ENCODE assay signal across 1 cellular context in the genomic region with DNA sequence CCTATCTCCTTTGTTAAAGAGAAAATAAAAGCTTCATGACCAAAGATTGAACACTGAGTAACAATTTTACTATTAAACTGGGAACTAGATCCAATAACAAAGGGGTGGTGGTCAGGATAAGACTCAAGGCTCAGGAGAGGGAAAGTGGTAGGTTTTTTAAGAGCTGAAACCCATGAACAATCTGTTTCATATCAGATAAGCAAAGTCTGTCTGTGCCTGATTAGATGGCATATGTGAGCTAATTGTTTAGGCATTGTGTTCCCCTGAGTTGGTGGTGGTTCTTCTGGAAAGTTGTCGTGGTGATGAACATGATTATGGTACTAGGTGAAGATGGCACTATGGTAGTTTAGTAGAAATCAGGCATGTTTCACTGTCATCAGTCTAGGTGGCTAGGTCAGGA.
TF ChIP-seq lines count a peak whose summit lies in the region.

No MANE protein-coding gene starts in this region.

TF ChIP-seq in K562, 482 proteins besides CTCF, POLR2A, EP300 and RAD21 (continued from another document and continues in another):
- TF ChIP-seq, protein P1, sequence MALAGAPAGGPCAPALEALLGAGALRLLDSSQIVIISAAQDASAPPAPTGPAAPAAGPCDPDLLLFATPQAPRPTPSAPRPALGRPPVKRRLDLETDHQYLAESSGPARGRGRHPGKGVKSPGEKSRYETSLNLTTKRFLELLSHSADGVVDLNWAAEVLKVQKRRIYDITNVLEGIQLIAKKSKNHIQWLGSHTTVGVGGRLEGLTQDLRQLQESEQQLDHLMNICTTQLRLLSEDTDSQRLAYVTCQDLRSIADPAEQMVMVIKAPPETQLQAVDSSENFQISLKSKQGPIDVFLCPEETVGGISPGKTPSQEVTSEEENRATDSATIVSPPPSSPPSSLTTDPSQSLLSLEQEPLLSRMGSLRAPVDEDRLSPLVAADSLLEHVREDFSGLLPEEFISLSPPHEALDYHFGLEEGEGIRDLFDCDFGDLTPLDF (CRISPR knock-in tag; IDR thresholded peaks at IDR 0.05): no peak
- no peak for TF ChIP-seq MCM2 (IDR thresholded peaks at IDR 0.05; ENCODE audit: low read depth)
- TF ChIP-seq GATA2 (CRISPR knock-in tag; IDR thresholded peaks at IDR 0.05): peak; percentile 69
- no peak for TF ChIP-seq SRSF1 (IDR thresholded peaks at IDR 0.05; ENCODE audit: low read depth, low read length)
- no peak for TF ChIP-seq MAZ (CRISPR knock-in tag; conservative IDR thresholded peaks at IDR 0.05 in 1 of 2, IDR thresholded peaks at IDR 0.05 in 1 of 2)
- no peak for TF ChIP-seq CSDE1 (IDR thresholded peaks at IDR 0.05)
- peak; percentile 77 for TF ChIP-seq SMARCA4 (IDR thresholded peaks at IDR 0.05)
- peak; percentile 67 to 77; a peak in 2 of 4 replicates for TF ChIP-seq TRIM24 (IDR thresholded peaks at IDR 0.05)
- no peak for TF ChIP-seq DIDO1 (tag; IDR thresholded peaks at IDR 0.05; ENCODE audit: low read depth)
- TF ChIP-seq HNRNPLL (IDR thresholded peaks at IDR 0.05; ENCODE audit: low read depth, low read length, poor library complexity, severe bottlenecking): no peak
- no peak for TF ChIP-seq SAFB2 (IDR thresholded peaks at IDR 0.05; ENCODE audit: borderline replicate concordance, low read depth, low read length, severe bottlenecking)
- TF ChIP-seq, protein P2, sequence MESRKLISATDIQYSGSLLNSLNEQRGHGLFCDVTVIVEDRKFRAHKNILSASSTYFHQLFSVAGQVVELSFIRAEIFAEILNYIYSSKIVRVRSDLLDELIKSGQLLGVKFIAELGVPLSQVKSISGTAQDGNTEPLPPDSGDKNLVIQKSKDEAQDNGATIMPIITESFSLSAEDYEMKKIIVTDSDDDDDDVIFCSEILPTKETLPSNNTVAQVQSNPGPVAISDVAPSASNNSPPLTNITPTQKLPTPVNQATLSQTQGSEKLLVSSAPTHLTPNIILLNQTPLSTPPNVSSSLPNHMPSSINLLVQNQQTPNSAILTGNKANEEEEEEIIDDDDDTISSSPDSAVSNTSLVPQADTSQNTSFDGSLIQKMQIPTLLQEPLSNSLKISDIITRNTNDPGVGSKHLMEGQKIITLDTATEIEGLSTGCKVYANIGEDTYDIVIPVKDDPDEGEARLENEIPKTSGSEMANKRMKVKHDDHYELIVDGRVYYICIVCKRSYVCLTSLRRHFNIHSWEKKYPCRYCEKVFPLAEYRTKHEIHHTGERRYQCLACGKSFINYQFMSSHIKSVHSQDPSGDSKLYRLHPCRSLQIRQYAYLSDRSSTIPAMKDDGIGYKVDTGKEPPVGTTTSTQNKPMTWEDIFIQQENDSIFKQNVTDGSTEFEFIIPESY (CRISPR knock-in tag; IDR thresholded peaks at IDR 0.05): no peak
- TF ChIP-seq, protein P3, sequence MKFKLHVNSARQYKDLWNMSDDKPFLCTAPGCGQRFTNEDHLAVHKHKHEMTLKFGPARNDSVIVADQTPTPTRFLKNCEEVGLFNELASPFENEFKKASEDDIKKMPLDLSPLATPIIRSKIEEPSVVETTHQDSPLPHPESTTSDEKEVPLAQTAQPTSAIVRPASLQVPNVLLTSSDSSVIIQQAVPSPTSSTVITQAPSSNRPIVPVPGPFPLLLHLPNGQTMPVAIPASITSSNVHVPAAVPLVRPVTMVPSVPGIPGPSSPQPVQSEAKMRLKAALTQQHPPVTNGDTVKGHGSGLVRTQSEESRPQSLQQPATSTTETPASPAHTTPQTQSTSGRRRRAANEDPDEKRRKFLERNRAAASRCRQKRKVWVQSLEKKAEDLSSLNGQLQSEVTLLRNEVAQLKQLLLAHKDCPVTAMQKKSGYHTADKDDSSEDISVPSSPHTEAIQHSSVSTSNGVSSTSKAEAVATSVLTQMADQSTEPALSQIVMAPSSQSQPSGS (CRISPR knock-in tag; IDR thresholded peaks at IDR 0.05): no peak
- TF ChIP-seq, protein P4, sequence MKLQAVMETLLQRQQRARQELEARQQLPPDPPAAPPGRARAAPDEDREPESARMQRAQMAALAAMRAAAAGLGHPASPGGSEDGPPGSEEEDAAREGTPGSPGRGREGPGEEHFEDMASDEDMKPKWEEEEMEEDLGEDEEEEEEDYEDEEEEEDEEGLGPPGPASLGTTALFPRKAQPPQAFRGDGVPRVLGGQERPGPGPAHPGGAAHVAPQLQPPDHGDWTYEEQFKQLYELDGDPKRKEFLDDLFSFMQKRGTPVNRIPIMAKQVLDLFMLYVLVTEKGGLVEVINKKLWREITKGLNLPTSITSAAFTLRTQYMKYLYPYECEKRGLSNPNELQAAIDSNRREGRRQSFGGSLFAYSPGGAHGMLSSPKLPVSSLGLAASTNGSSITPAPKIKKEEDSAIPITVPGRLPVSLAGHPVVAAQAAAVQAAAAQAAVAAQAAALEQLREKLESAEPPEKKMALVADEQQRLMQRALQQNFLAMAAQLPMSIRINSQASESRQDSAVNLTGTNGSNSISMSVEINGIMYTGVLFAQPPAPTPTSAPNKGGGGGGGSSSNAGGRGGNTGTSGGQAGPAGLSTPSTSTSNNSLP (IDR thresholded peaks at IDR 0.05; ENCODE audit: borderline replicate concordance, low read depth, low read length): peak; percentile 38; the same call in 1 of the 2 replicates
- TF ChIP-seq HDAC1 (IDR thresholded peaks at IDR 0.05): no peak
- TF ChIP-seq ZNF133 (CRISPR knock-in tag; IDR thresholded peaks at IDR 0.05): no peak
- TF ChIP-seq, protein P5, sequence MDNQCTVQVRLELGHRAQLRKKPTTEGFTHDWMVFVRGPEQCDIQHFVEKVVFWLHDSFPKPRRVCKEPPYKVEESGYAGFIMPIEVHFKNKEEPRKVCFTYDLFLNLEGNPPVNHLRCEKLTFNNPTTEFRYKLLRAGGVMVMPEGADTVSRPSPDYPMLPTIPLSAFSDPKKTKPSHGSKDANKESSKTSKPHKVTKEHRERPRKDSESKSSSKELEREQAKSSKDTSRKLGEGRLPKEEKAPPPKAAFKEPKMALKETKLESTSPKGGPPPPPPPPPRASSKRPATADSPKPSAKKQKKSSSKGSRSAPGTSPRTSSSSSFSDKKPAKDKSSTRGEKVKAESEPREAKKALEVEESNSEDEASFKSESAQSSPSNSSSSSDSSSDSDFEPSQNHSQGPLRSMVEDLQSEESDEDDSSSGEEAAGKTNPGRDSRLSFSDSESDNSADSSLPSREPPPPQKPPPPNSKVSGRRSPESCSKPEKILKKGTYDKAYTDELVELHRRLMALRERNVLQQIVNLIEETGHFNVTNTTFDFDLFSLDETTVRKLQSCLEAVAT (IDR thresholded peaks at IDR 0.05): no peak
- TF ChIP-seq MEF2D (tag; conservative IDR thresholded peaks at IDR 0.05; ENCODE audit: low read depth): no peak
- TF ChIP-seq RAD51 (IDR thresholded peaks at IDR 0.05; ENCODE audit: borderline replicate concordance, low read depth): no peak
- no peak for TF ChIP-seq MED1 (CRISPR knock-in tag; IDR thresholded peaks at IDR 0.05; ENCODE audit: borderline replicate concordance)
- TF ChIP-seq KDM1A (IDR thresholded peaks at IDR 0.05): peak; percentile 37 to 56; a peak in 1 of 4 replicates
- no peak for TF ChIP-seq GABPA (tag; conservative IDR thresholded peaks at IDR 0.05; ENCODE audit: low read depth)
- no peak for TF ChIP-seq ASH1L (IDR thresholded peaks at IDR 0.05; ENCODE audit: borderline replicate concordance, low read depth, partially characterized antibody)
- no peak for TF ChIP-seq TRIM28 (IDR thresholded peaks at IDR 0.05)
- TF ChIP-seq, protein P6, sequence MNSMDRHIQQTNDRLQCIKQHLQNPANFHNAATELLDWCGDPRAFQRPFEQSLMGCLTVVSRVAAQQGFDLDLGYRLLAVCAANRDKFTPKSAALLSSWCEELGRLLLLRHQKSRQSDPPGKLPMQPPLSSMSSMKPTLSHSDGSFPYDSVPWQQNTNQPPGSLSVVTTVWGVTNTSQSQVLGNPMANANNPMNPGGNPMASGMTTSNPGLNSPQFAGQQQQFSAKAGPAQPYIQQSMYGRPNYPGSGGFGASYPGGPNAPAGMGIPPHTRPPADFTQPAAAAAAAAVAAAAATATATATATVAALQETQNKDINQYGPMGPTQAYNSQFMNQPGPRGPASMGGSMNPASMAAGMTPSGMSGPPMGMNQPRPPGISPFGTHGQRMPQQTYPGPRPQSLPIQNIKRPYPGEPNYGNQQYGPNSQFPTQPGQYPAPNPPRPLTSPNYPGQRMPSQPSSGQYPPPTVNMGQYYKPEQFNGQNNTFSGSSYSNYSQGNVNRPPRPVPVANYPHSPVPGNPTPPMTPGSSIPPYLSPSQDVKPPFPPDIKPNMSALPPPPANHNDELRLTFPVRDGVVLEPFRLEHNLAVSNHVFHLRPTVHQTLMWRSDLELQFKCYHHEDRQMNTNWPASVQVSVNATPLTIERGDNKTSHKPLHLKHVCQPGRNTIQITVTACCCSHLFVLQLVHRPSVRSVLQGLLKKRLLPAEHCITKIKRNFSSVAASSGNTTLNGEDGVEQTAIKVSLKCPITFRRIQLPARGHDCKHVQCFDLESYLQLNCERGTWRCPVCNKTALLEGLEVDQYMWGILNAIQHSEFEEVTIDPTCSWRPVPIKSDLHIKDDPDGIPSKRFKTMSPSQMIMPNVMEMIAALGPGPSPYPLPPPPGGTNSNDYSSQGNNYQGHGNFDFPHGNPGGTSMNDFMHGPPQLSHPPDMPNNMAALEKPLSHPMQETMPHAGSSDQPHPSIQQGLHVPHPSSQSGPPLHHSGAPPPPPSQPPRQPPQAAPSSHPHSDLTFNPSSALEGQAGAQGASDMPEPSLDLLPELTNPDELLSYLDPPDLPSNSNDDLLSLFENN (IDR thresholded peaks at IDR 0.05; ENCODE audit: low read depth in 2 of 2, low read length in 2 of 2): no peak
- TF ChIP-seq, protein P7, sequence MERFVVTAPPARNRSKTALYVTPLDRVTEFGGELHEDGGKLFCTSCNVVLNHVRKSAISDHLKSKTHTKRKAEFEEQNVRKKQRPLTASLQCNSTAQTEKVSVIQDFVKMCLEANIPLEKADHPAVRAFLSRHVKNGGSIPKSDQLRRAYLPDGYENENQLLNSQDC (CRISPR knock-in tag; IDR thresholded peaks at IDR 0.05): no peak
- no peak for TF ChIP-seq ZNF561 (CRISPR knock-in tag; conservative IDR thresholded peaks at IDR 0.05)
- TF ChIP-seq ZNF316 (IDR thresholded peaks at IDR 0.05): no peak
- TF ChIP-seq DMBX1 (CRISPR knock-in tag; IDR thresholded peaks at IDR 0.05; ENCODE audit: borderline replicate concordance): no peak
- TF ChIP-seq POLR2B (IDR thresholded peaks at IDR 0.05; ENCODE audit: low read depth, partially characterized antibody): no peak
- TF ChIP-seq NONO (IDR thresholded peaks at IDR 0.05; ENCODE audit: low read depth in 2 of 2, low read length in 1 of 2): no peak
- TF ChIP-seq, protein P8, sequence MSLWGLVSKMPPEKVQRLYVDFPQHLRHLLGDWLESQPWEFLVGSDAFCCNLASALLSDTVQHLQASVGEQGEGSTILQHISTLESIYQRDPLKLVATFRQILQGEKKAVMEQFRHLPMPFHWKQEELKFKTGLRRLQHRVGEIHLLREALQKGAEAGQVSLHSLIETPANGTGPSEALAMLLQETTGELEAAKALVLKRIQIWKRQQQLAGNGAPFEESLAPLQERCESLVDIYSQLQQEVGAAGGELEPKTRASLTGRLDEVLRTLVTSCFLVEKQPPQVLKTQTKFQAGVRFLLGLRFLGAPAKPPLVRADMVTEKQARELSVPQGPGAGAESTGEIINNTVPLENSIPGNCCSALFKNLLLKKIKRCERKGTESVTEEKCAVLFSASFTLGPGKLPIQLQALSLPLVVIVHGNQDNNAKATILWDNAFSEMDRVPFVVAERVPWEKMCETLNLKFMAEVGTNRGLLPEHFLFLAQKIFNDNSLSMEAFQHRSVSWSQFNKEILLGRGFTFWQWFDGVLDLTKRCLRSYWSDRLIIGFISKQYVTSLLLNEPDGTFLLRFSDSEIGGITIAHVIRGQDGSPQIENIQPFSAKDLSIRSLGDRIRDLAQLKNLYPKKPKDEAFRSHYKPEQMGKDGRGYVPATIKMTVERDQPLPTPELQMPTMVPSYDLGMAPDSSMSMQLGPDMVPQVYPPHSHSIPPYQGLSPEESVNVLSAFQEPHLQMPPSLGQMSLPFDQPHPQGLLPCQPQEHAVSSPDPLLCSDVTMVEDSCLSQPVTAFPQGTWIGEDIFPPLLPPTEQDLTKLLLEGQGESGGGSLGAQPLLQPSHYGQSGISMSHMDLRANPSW (CRISPR knock-in tag; IDR thresholded peaks at IDR 0.05): no peak
- no peak for TF ChIP-seq MBD2 (IDR thresholded peaks at IDR 0.05; ENCODE audit: borderline replicate concordance, low read depth)
- no peak for TF ChIP-seq NCOA6 (IDR thresholded peaks at IDR 0.05)
- TF ChIP-seq NFRKB (IDR thresholded peaks at IDR 0.05; ENCODE audit: low read depth): no peak
- peak; percentile 76 for TF ChIP-seq TCF3 (CRISPR knock-in tag; IDR thresholded peaks at IDR 0.05)
- TF ChIP-seq, protein P9, sequence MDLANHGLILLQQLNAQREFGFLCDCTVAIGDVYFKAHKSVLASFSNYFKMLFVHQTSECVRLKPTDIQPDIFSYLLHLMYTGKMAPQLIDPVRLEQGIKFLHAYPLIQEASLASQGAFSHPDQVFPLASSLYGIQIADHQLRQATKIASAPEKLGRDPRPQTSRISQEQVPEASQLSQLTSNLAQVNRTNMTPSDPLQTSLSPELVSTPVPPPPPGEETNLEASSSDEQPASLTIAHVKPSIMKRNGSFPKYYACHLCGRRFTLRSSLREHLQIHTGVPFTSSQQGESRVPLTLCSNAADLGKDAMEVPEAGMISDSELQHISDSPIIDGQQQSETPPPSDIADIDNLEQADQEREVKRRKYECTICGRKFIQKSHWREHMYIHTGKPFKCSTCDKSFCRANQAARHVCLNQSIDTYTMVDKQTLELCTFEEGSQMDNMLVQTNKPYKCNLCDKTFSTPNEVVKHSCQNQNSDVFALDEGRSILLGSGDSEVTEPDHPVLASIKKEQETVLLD (IDR thresholded peaks at IDR 0.05): no peak
- TF ChIP-seq ZNF24 (IDR thresholded peaks at IDR 0.05): no peak
- no peak for TF ChIP-seq FOS (IDR thresholded peaks at IDR 0.05; ENCODE audit: extremely low read depth, insufficient read length)
- TF ChIP-seq ZNF699 (CRISPR knock-in tag; IDR thresholded peaks at IDR 0.05; ENCODE audit: insufficient replicate concordance): no peak
- TF ChIP-seq, protein P10, sequence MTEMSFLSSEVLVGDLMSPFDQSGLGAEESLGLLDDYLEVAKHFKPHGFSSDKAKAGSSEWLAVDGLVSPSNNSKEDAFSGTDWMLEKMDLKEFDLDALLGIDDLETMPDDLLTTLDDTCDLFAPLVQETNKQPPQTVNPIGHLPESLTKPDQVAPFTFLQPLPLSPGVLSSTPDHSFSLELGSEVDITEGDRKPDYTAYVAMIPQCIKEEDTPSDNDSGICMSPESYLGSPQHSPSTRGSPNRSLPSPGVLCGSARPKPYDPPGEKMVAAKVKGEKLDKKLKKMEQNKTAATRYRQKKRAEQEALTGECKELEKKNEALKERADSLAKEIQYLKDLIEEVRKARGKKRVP (CRISPR knock-in tag; IDR thresholded peaks at IDR 0.05): no peak
- TF ChIP-seq BMI1 (IDR thresholded peaks at IDR 0.05; ENCODE audit: low read length): no peak
- TF ChIP-seq, protein P11, sequence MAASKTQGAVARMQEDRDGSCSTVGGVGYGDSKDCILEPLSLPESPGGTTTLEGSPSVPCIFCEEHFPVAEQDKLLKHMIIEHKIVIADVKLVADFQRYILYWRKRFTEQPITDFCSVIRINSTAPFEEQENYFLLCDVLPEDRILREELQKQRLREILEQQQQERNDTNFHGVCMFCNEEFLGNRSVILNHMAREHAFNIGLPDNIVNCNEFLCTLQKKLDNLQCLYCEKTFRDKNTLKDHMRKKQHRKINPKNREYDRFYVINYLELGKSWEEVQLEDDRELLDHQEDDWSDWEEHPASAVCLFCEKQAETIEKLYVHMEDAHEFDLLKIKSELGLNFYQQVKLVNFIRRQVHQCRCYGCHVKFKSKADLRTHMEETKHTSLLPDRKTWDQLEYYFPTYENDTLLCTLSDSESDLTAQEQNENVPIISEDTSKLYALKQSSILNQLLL (CRISPR knock-in tag; IDR thresholded peaks at IDR 0.05; ENCODE audit: borderline replicate concordance): no peak
- TF ChIP-seq PPARD (CRISPR knock-in tag; IDR thresholded peaks at IDR 0.05): no peak
- no peak for TF ChIP-seq CREBBP (IDR thresholded peaks at IDR 0.05; ENCODE audit: low read depth, low read length)
- no peak for TF ChIP-seq ZC3H11A (IDR thresholded peaks at IDR 0.05; ENCODE audit: low read depth, low read length)
- TF ChIP-seq ZBTB17 (CRISPR knock-in tag; IDR thresholded peaks at IDR 0.05): no peak
- TF ChIP-seq RNF2 (IDR thresholded peaks at IDR 0.05): no peak
- TF ChIP-seq BRCA1 (IDR thresholded peaks at IDR 0.05): no peak
- no peak for TF ChIP-seq BRCA1 (CRISPR knock-in tag; IDR thresholded peaks at IDR 0.05)
